29 cellular contexts compared by ENCODE assay signal in genomic region chr4:76203541-76203940, GRCh38. TPM values are rescaled to one million over a fixed set of nuclear protein-coding genes. Genes with fewer than 3 reads are reported as not detected.
DNase-seq lines count a peak whose midpoint lies in the region; ATAC-seq and TF ChIP-seq lines count a peak whose summit lies in the region.
"Had no signal": no experiment of that assay in that cellular context is flagged by ENCODE, and none has a peak within 500 bp of the region (broad histone marks: within the 10 kb centered on the region; RNA-seq: fewer than 3 reads in every experiment).

No MANE protein-coding gene starts in this region.

- no peak for TF ChIP-seq CTCF in gastroesophageal sphincter (IDR thresholded peaks at IDR 0.05)

- H3K9me3 Mint-ChIP-seq in CD8-positive, alpha-beta memory T cell: no peaks in the 10 kb centered on the region
- H3K9me3 Mint-ChIP-seq in stimulated activated naive B cell treated with anti-CD40 and anti-IgM and Interleukin-4, amounts not matched to agents 10 μg/mL and 1 μg/mL and 100 μg/mL, for 72 hours: no peaks in the 10 kb centered on the region
- H3K9me3 Mint-ChIP-seq: brain; CD4-positive, alpha-beta memory T cell; dendritic cell treated with granulocyte-macrophage colony-stimulating factor and Interleukin-4, amounts not matched to agents 40 ng/mL and 50 ng/mL, for 4 days; IgD-negative memory B cell; naive B cell; stimulated activated memory B cell treated with anti-CD40 and anti-IgM and Interleukin-4, amounts not matched to agents 10 μg/mL and 1 μg/mL and 100 μg/mL, for 72 hours had no signal

- TF ChIP-seq POLR2A in gastroesophageal sphincter (IDR thresholded peaks at IDR 0.05): no peak

- H3K9me3 ChIP-seq in gastroesophageal sphincter (no peaks in the 10 kb centered on the region), skeletal muscle tissue (ENCODE audit: control insufficient read depth in 3 of 3, low read length in 3 of 3) (no peaks in the 10 kb centered on the region)
- no peaks in the 10 kb centered on the region for H3K9me3 ChIP-seq in CD8-positive, alpha-beta memory T cell (ENCODE audit: low read length)
- H3K9me3 ChIP-seq: MG63 had no signal

- DNase-seq in DMS 273 treated with DMSO at 0.1 percent for 48 hours (lab: John Stamatoyannopoulos, UW) (peak; percentile 43), NCI-H82 (lab: John Stamatoyannopoulos, UW) (peak; percentile 97), RPMI8226 (no peak), SKM-1 treated with dmso at 0.1 percent for 144 hours (lab: John Stamatoyannopoulos, UW; ENCODE audit: unreplicated experiment) (no peak)
- DNase-seq in CD8-positive, alpha-beta memory T cell: no peak
- no peak for DNase-seq in stimulated activated naive B cell treated with anti-CD40 and anti-IgM and Interleukin-4, amounts not matched to agents 10 μg/mL and 1 μg/mL and 100 μg/mL, for 72 hours
- DNase-seq: activated CD4-positive, alpha-beta T cell treated with anti-CD3 and anti-CD28 coated beads, Interleukin-2, amount 50 U/mL, for 1 hour; activated CD8-positive, alpha-beta memory T cell treated with anti-CD3 and anti-CD28 coated beads, Interleukin-2, amount 50 U/mL, for 48 hours; CD4-positive, alpha-beta memory T cell; hypothalamus; islet precursor cell; mammary epithelial cell; MG63; naive B cell; NCI-H1436; NCI-H2171; NCI-H526 treated with DMSO at 0.1 percent for 48 hours; right cardiac atrium; trophoblast cell had no signal

- no peak overlapping the region for H3K27ac Mint-ChIP-seq in CD8-positive, alpha-beta memory T cell
- no peak overlapping the region for H3K27ac Mint-ChIP-seq in stimulated activated naive B cell treated with anti-CD40 and anti-IgM and Interleukin-4, amounts not matched to agents 10 μg/mL and 1 μg/mL and 100 μg/mL, for 72 hours
- H3K27ac Mint-ChIP-seq: dendritic cell treated with granulocyte-macrophage colony-stimulating factor and Interleukin-4, amounts not matched to agents 40 ng/mL and 50 ng/mL, for 4 days; IgD-negative memory B cell; naive B cell; stimulated activated memory B cell treated with anti-CD40 and anti-IgM and Interleukin-4, amounts not matched to agents 10 μg/mL and 1 μg/mL and 100 μg/mL, for 72 hours had no signal

- CTCF ChIA-PET in CD8-positive, alpha-beta memory T cell (lab: Charles Lee): no interaction called here

- POLR2A ChIA-PET in CD8-positive, alpha-beta memory T cell (lab: Charles Lee): no interaction called here

- peaks cover 31 to 61% (median 60%) of the 10 kb centered on the region in 3 donors for H3K4me1 Mint-ChIP-seq in CD8-positive, alpha-beta memory T cell
- peaks cover 19 to 42% of the 10 kb centered on the region in 2 donors for H3K4me1 Mint-ChIP-seq in stimulated activated naive B cell treated with anti-CD40 and anti-IgM and Interleukin-4, amounts not matched to agents 10 μg/mL and 1 μg/mL and 100 μg/mL, for 72 hours

- no peak overlapping the region for H3K4me3 Mint-ChIP-seq in CD8-positive, alpha-beta memory T cell
- no peak overlapping the region for H3K4me3 Mint-ChIP-seq in stimulated activated naive B cell treated with anti-CD40 and anti-IgM and Interleukin-4, amounts not matched to agents 10 μg/mL and 1 μg/mL and 100 μg/mL, for 72 hours
- H3K4me3 Mint-ChIP-seq: CD4-positive, alpha-beta memory T cell; dendritic cell treated with granulocyte-macrophage colony-stimulating factor and Interleukin-4, amounts not matched to agents 40 ng/mL and 50 ng/mL, for 4 days; IgD-negative memory B cell; naive B cell; stimulated activated memory B cell treated with anti-CD40 and anti-IgM and Interleukin-4, amounts not matched to agents 10 μg/mL and 1 μg/mL and 100 μg/mL, for 72 hours had no signal

- WGBS in gastroesophageal sphincter (ENCODE audit: low coverage in 1 of 2), 2 donors: 42 to 70% methylated on average over 3 to 4 of the region's 4 CpGs

- no peaks in the 10 kb centered on the region for H3K27me3 ChIP-seq in gastroesophageal sphincter
- no peaks in the 10 kb centered on the region for H3K27me3 ChIP-seq in skeletal muscle tissue (ENCODE audit: control insufficient read depth in 3 of 3, insufficient read depth in 3 of 3, low read length in 3 of 3)
- H3K27me3 ChIP-seq in CD8-positive, alpha-beta memory T cell (ENCODE audit: insufficient read depth, low read length, poor library complexity, severe bottlenecking): no peaks in the 10 kb centered on the region
- H3K27me3 ChIP-seq: MG63 had no signal

- H3K4me1 ChIP-seq in gastroesophageal sphincter (peaks cover 44 to 99% (median 53%) of the 10 kb centered on the region in 3 donors), skeletal muscle tissue (ENCODE audit: control insufficient read depth in 3 of 3, insufficient read depth in 3 of 3, low read length in 3 of 3) (peaks cover 77 to 82% (median 78%) of the 10 kb centered on the region in 3 donors)
- H3K4me1 ChIP-seq in CD8-positive, alpha-beta memory T cell (ENCODE audit: insufficient read depth, low read length): peaks cover 17% of the 10 kb centered on the region

- H3K4me3 ChIP-seq in gastroesophageal sphincter (no peak overlapping the region), skeletal muscle tissue (ENCODE audit: low read length in 3 of 3) (peak overlapping the region in 2 of 3 donors; percentile 20 to 42)
- H3K4me3 ChIP-seq in CD8-positive, alpha-beta memory T cell (ENCODE audit: low read length): no peak overlapping the region
- H3K4me3 ChIP-seq: MG63 had no signal

- no peak for ATAC-seq in gastroesophageal sphincter
- ATAC-seq in stimulated activated naive B cell treated with anti-CD40 and anti-IgM and Interleukin-4, amounts not matched to agents 10 μg/mL and 1 μg/mL and 100 μg/mL, for 72 hours (replicated peaks): no peak
- ATAC-seq: right cardiac atrium; Right ventricle myocardium inferior; stimulated activated memory B cell treated with anti-CD40 and anti-IgM and Interleukin-4, amounts not matched to agents 10 μg/mL and 1 μg/mL and 100 μg/mL, for 72 hours had no signal

- no peaks in the 10 kb centered on the region for H3K27me3 Mint-ChIP-seq in CD8-positive, alpha-beta memory T cell
- no peaks in the 10 kb centered on the region for H3K27me3 Mint-ChIP-seq in stimulated activated naive B cell treated with anti-CD40 and anti-IgM and Interleukin-4, amounts not matched to agents 10 μg/mL and 1 μg/mL and 100 μg/mL, for 72 hours
- H3K27me3 Mint-ChIP-seq: brain; CD4-positive, alpha-beta memory T cell; dendritic cell treated with granulocyte-macrophage colony-stimulating factor and Interleukin-4, amounts not matched to agents 40 ng/mL and 50 ng/mL, for 4 days; IgD-negative memory B cell; naive B cell; stimulated activated memory B cell treated with anti-CD40 and anti-IgM and Interleukin-4, amounts not matched to agents 10 μg/mL and 1 μg/mL and 100 μg/mL, for 72 hours had no signal

- peak overlapping the region in 3 of 4 donors; percentile 4 to 24 (median 15) for H3K27ac ChIP-seq in gastroesophageal sphincter
- H3K27ac ChIP-seq in skeletal muscle tissue (ENCODE audit: low read depth, low read length): peak overlapping the region; percentile 97
- H3K27ac ChIP-seq in CD8-positive, alpha-beta memory T cell (ENCODE audit: low read depth, low read length): no peak overlapping the region
- H3K27ac ChIP-seq: HL-60 had no signal

- no peak for TF ChIP-seq EP300 in gastroesophageal sphincter (IDR thresholded peaks at IDR 0.05)

- H3K36me3 Mint-ChIP-seq in CD8-positive, alpha-beta memory T cell: no peaks in the 10 kb centered on the region
- H3K36me3 Mint-ChIP-seq in stimulated activated naive B cell treated with anti-CD40 and anti-IgM and Interleukin-4, amounts not matched to agents 10 μg/mL and 1 μg/mL and 100 μg/mL, for 72 hours: no peaks in the 10 kb centered on the region
- H3K36me3 Mint-ChIP-seq: naive B cell; stimulated activated memory B cell treated with anti-CD40 and anti-IgM and Interleukin-4, amounts not matched to agents 10 μg/mL and 1 μg/mL and 100 μg/mL, for 72 hours had no signal

- peak overlapping the region; percentile 10 to 73 (median 28) for H3K9ac ChIP-seq in skeletal muscle tissue (ENCODE audit: low read depth in 1 of 3, low read length in 3 of 3)

- H3K36me3 ChIP-seq in gastroesophageal sphincter (no peaks in the 10 kb centered on the region), skeletal muscle tissue (ENCODE audit: control insufficient read depth in 3 of 3, insufficient read depth in 3 of 3, low read length in 3 of 3) (no peaks in the 10 kb centered on the region)
- H3K36me3 ChIP-seq in CD8-positive, alpha-beta memory T cell (ENCODE audit: insufficient read depth, low read length): no peaks in the 10 kb centered on the region
- H3K36me3 ChIP-seq: MG63 had no signal

RNA-seq across cellular contexts. Expression of gene SCARB2, which starts 10.1 kb away (rescaled TPM):
- total RNA-seq in gastroesophageal sphincter (100 to 1,000 TPM; 121 to 169 (median 130) TPM), skeletal muscle tissue (125 TPM)
- total RNA-seq in CD8-positive, alpha-beta memory T cell: 1 to 10 TPM; 6.2 to 6.7 TPM
- 17.6 TPM for polyA plus RNA-seq in CD8-positive, alpha-beta memory T cell

RNA-seq across cellular contexts. Expression of gene FAM47E, which starts 48.0 kb away (rescaled TPM):
- 1 to 10 TPM; 1.1 to 6.2 (median 4.0) TPM for total RNA-seq in gastroesophageal sphincter
- 0.52 TPM for total RNA-seq in skeletal muscle tissue
- total RNA-seq in CD8-positive, alpha-beta memory T cell: not detected
- not detected for polyA plus RNA-seq in CD8-positive, alpha-beta memory T cell
- total RNA-seq: T-helper 1 cell treated with Interleukin-12 subunit alpha and Interleukin-12 subunit beta and Interleukin-4 antibody, amounts not matched to agents 30 ng/mL and 1 ng/mL, for 36 hours had no signal
- polyA plus RNA-seq: endothelial cell of umbilical vein, IgD-negative memory B cell had no signal

RNA-seq across cellular contexts. Expression of gene NUP54, which starts 55.3 kb away (rescaled TPM):
- total RNA-seq in gastroesophageal sphincter: 10 to 100 TPM; 32.2 to 58.0 (median 40.8) TPM
- 78.8 TPM for total RNA-seq in skeletal muscle tissue
- 10 to 100 TPM; 56.6 to 63.3 TPM for total RNA-seq in CD8-positive, alpha-beta memory T cell
- polyA plus RNA-seq in CD8-positive, alpha-beta memory T cell: 41.8 TPM

Comparison
In these comparisons a context has a peak if more than half of its experiments do, and no peak if none do; other contexts are left out.
1. DNase-seq: peak in DMS 273 treated with DMSO at 0.1 percent for 48 hours (single experiment) and NCI-H82 (single experiment); none in CD8-positive, alpha-beta memory T cell (0 of 5), RPMI8226 (single experiment), stimulated activated naive B cell treated with anti-CD40 and anti-IgM and Interleukin-4, amounts not matched to agents 10 μg/mL and 1 μg/mL and 100 μg/mL, for 72 hours (single experiment) and SKM-1 treated with dmso at 0.1 percent for 144 hours (single experiment).
2. H3K4me3 ChIP-seq: peak in skeletal muscle tissue (2 of 3); none in gastroesophageal sphincter (0 of 2) and CD8-positive, alpha-beta memory T cell (single experiment).
3. RNA of gene SCARB2, which starts 10.1 kb away (total RNA-seq): 121 to 169 TPM in gastroesophageal sphincter and 125 TPM in skeletal muscle tissue (single experiment); 6.2 to 6.7 TPM in CD8-positive, alpha-beta memory T cell; every median in the first group is over 10 times any median in the second.